In the genomic region with DNA sequence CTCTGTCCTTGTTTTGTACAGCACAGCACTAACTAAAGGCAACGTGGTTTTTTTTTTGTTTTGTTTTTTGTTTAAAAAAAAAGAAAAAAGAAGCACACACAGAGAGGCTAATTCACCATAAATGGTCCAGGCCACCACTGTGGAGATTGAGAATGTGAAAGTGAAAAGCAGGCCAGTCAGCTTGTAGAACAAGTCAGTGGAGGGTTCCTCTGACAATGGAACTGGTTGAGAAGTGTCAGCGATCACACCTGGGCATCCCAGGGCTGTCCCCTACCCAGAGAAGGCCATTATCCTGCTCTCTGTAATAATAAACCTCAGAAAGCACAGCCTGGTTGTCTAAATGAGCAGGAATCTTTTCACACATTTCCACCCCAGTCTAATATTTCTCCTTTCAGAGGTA, we compare ENCODE assay signal across 16 cellular contexts.
DNase-seq lines count a peak whose midpoint lies in the region; ATAC-seq, FAIRE-seq and TF ChIP-seq lines count a peak whose summit lies in the region.
"Had no signal": no experiment of that assay in that cellular context is flagged by ENCODE, and none has a peak within 500 bp of the region (broad histone marks: within the 10 kb centered on the region; RNA-seq: fewer than 3 reads in every experiment).

No MANE protein-coding gene starts in this region.

- H3K4me1 ChIP-seq in GM12878 (ENCODE audit: control insufficient read depth, insufficient read depth, low read length), result peaks cover 2% of the 10 kb centered on the region; the same call in 1 of the 2 replicates
- peaks cover 19% of the 10 kb centered on the region for H3K4me1 ChIP-seq in testis
- no peaks in the 10 kb centered on the region for H3K4me1 ChIP-seq in mucosa of descending colon (ENCODE audit: low read depth)

- in situ Hi-C loops in GM12878 (cut with MboI), result no loop called here

- no peak overlapping the region for H3K9ac ChIP-seq in GM12878 (ENCODE audit: control insufficient read depth, insufficient read depth, low read length)

- DNase-seq in GM12865 (ENCODE audit: low read depth) (peak; percentile 27), GM12878 (ENCODE audit: low read depth, low spot score) (no peak), testis (no peak), DMS53 (lab: John Stamatoyannopoulos, UW) (no peak), mucosa of descending colon (no peak), SW 1271 (lab: John Stamatoyannopoulos, UW) (no peak)
- DNase-seq: CD8-positive, alpha-beta T cell; COR-L47; DMS153; GF-D8; HCEC 1CT had no signal

- POLR2A ChIA-PET in GM12878 (lab: Charles Lee), result no interaction called here

- no peaks in the 10 kb centered on the region for H3K79me2 ChIP-seq in GM12878 (ENCODE audit: control insufficient read depth, insufficient read depth, low read length)

- no peak for TF ChIP-seq RAD21 in GM12878 (IDR thresholded peaks at IDR 0.05; ENCODE audit: insufficient read depth, low read depth, low read length)

- no peak for TF ChIP-seq CTCF in GM12865 (IDR thresholded peaks at IDR 0.05; ENCODE audit: insufficient read depth, low read depth, low read length, missing control alignments)
- no peak for TF ChIP-seq CTCF in GM12878 (IDR thresholded peaks at IDR 0.05 in 2 of 3, conservative IDR thresholded peaks at IDR 0.05 in 1 of 3; ENCODE audit: control insufficient read depth in 2 of 3, extremely low read depth in 1 of 3, insufficient read depth in 1 of 3, low read depth in 3 of 3, low read length in 3 of 3)
- no peak for TF ChIP-seq CTCF in testis (IDR thresholded peaks at IDR 0.05)
- TF ChIP-seq CTCF in mucosa of descending colon (IDR thresholded peaks at IDR 0.05), result no peak

- H3K4me3 ChIP-seq in GM12865 (ENCODE audit: low read depth, low read length) (no peak overlapping the region), GM12878 (no peak overlapping the region), testis (no peak overlapping the region), mucosa of descending colon (no peak overlapping the region)
- H3K4me3 ChIP-seq: A549 had no signal

- TF ChIP-seq POLR2A in GM12878 (IDR thresholded peaks at IDR 0.05; ENCODE audit: low read depth, low read length) (no peak), testis (IDR thresholded peaks at IDR 0.05) (no peak)

- intact Hi-C loops in GM12878 (cut with micrococcal nuclease; ENCODE audit: unreplicated experiment) (no loop called here), testis (cut with DNase I; ENCODE audit: low total_unique reads) (no loop called here), mucosa of descending colon (cut with DNase I, micrococcal nuclease) (no loop called here)

- RAD21 ChIA-PET in GM12878 (lab: Charles Lee; ENCODE audit: unreplicated experiment), result no interaction called here

- SMC1A ChIA-PET in GM12878 (lab: Charles Lee; ENCODE audit: uncharacterized antibody, unreplicated experiment), result no interaction called here

- no peak for TF ChIP-seq EP300 in GM12878 (IDR thresholded peaks at IDR 0.05; ENCODE audit: borderline replicate concordance in 1 of 2, control insufficient read depth in 1 of 2, low read depth in 2 of 2, low read length in 2 of 2)

- peak overlapping the region; percentile 41; the same call in 1 of the 2 replicates for H2AFZ ChIP-seq in GM12878 (ENCODE audit: control insufficient read depth, low read depth, low read length)

- BruUV-seq in GM12878 (replicated peaks; lab: Mats Ljungman, UMichigan), result no TSS peak

- ATAC-seq in GM18867 (IDR thresholded peaks at IDR 0.05; ENCODE audit: unreplicated experiment), result peak; percentile 44
- no peak for ATAC-seq in GM12878
- ATAC-seq in mucosa of descending colon, result no peak
- ATAC-seq: A549; CD8-positive, alpha-beta T cell; HepG2 had no signal

- no peaks in the 10 kb centered on the region for H3K27me3 ChIP-seq in GM12878 (replicated peaks in 1 of 2; ENCODE audit: control insufficient read depth in 2 of 2, insufficient read depth in 2 of 2, low read length in 1 of 2)
- no peaks in the 10 kb centered on the region for H3K27me3 ChIP-seq in testis

- no peak overlapping the region for H3K4me2 ChIP-seq in GM12878 (ENCODE audit: control insufficient read depth, insufficient read depth)
- H3K4me2 ChIP-seq: A549 had no signal

- 59% methylated on average over 2 of the region's 2 CpGs for WGBS in GM12878 (ENCODE audit: insufficient coverage, insufficient replicate concordance, low lambda C conversion rate, missing lambda C conversion rate)
- 62 to 66% methylated on average over 2 of the region's 2 CpGs for WGBS in testis, 2 donors

- peak; percentile 27 for FAIRE-seq in GM12878 (lab: Jason Lieb, UNC)
- FAIRE-seq: A549, D721Med, HepG2, HTR-8/SVneo had no signal

- CTCF ChIA-PET in GM12878 (lab: Yijun Ruan, JAX), result interaction anchor here (0.7 kb wide), 1 partner anchor 1171 kb away, joined by 3 read pairs; no protein-coding TSS in a partner anchor

- H3K9me3 ChIP-seq in GM12878 (replicated peaks; ENCODE audit: control insufficient read depth, insufficient read depth, low read length), result no peaks in the 10 kb centered on the region
- no peaks in the 10 kb centered on the region for H3K9me3 ChIP-seq in testis
- H3K9me3 ChIP-seq in mucosa of descending colon, result no peaks in the 10 kb centered on the region
- H3K9me3 ChIP-seq: A549 had no signal

- H3K27ac ChIP-seq in GM12878 (ENCODE audit: control insufficient read depth, insufficient read depth), result no peak overlapping the region
- H3K27ac ChIP-seq in testis, result peak overlapping the region; percentile 10
- H3K27ac ChIP-seq: A549 had no signal

- H3K36me3 ChIP-seq in GM12878 (ENCODE audit: control insufficient read depth in 2 of 2, insufficient read depth in 2 of 2, low read length in 1 of 2) (no peaks in the 10 kb centered on the region), testis (ENCODE audit: low read depth, missing control alignments) (no peaks in the 10 kb centered on the region), mucosa of descending colon (ENCODE audit: low read depth) (no peaks in the 10 kb centered on the region)

- no peaks in the 10 kb centered on the region for H4K20me1 ChIP-seq in GM12878 (ENCODE audit: control insufficient read depth, insufficient read depth)

TF ChIP-seq in GM12878, 131 proteins besides CTCF, POLR2A, EP300 and RAD21:
- no peak for TF ChIP-seq ETV6 (conservative IDR thresholded peaks at IDR 0.05 in 1 of 2, IDR thresholded peaks at IDR 0.05 in 1 of 2; ENCODE audit: borderline replicate concordance in 1 of 2, low read depth in 1 of 2)
- TF ChIP-seq JUNB (IDR thresholded peaks at IDR 0.05), result no peak
- no peak for TF ChIP-seq ZNF24 (IDR thresholded peaks at IDR 0.05)
- no peak for TF ChIP-seq TBL1XR1 (IDR thresholded peaks at IDR 0.05; ENCODE audit: low read depth, low read length)
- TF ChIP-seq, protein P1, sequence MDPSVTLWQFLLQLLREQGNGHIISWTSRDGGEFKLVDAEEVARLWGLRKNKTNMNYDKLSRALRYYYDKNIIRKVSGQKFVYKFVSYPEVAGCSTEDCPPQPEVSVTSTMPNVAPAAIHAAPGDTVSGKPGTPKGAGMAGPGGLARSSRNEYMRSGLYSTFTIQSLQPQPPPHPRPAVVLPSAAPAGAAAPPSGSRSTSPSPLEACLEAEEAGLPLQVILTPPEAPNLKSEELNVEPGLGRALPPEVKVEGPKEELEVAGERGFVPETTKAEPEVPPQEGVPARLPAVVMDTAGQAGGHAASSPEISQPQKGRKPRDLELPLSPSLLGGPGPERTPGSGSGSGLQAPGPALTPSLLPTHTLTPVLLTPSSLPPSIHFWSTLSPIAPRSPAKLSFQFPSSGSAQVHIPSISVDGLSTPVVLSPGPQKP (IDR thresholded peaks at IDR 0.05; ENCODE audit: low read depth, low read length), result no peak
- no peak for TF ChIP-seq ASH2L (IDR thresholded peaks at IDR 0.05; ENCODE audit: borderline replicate concordance, low read depth)
- TF ChIP-seq, protein P2, sequence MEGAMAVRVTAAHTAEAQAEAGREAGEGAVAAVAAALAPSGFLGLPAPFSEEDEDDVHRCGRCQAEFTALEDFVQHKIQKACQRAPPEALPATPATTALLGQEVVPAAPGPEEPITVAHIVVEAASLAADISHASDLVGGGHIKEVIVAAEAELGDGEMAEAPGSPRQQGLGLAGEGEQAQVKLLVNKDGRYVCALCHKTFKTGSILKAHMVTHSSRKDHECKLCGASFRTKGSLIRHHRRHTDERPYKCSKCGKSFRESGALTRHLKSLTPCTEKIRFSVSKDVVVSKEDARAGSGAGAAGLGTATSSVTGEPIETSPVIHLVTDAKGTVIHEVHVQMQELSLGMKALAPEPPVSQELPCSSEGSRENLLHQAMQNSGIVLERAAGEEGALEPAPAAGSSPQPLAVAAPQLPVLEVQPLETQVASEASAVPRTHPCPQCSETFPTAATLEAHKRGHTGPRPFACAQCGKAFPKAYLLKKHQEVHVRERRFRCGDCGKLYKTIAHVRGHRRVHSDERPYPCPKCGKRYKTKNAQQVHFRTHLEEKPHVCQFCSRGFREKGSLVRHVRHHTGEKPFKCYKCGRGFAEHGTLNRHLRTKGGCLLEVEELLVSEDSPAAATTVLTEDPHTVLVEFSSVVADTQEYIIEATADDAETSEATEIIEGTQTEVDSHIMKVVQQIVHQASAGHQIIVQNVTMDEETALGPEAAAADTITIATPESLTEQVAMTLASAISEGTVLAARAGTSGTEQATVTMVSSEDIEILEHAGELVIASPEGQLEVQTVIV (IDR thresholded peaks at IDR 0.05; ENCODE audit: borderline replicate concordance, partially characterized antibody), result no peak
- no peak for TF ChIP-seq MEF2A (IDR thresholded peaks at IDR 0.05; ENCODE audit: insufficient read depth, low read depth, low read length)
- TF ChIP-seq GABPA (IDR thresholded peaks at IDR 0.05; ENCODE audit: low read depth), result no peak
